In genomic region chr11:6099577-6099976, GRCh38 we compare ENCODE assay signal across 27 cellular contexts. TPM values are rescaled to one million over a fixed set of nuclear protein-coding genes. Genes with fewer than 3 reads are reported as not detected.
"Had no signal": no experiment of that assay in that cellular context is flagged by ENCODE, and none has a peak within 500 bp of the region (broad histone marks: within the 10 kb centered on the region; RNA-seq: fewer than 3 reads in every experiment).

No MANE protein-coding gene starts in this region.

- H3K4me1 ChIP-seq: esophagus squamous epithelium, gastrocnemius medialis, pancreas, psoas muscle, stomach, suprapubic skin, tibial nerve had no signal

- H3K36me3 Mint-ChIP-seq: activated CD4-positive, alpha-beta memory T cell treated with anti-CD3 and anti-CD28 coated beads for 36 hours; activated naive CD8-positive, alpha-beta T cell treated with anti-CD3 and anti-CD28 coated beads, Interleukin-2, amount 10 ng/mL, durations not matched to agents 7 days and 5 days; memory B cell had no signal

- H3K4me3 ChIP-seq: coronary artery, esophagus squamous epithelium, gastrocnemius medialis, pancreas, psoas muscle, stomach, suprapubic skin, tibial nerve had no signal

- DNase-seq: activated CD4-positive, alpha-beta memory T cell treated with anti-CD3 and anti-CD28 coated beads for 36 hours; activated CD4-positive, alpha-beta T cell treated with anti-CD3 and anti-CD28 coated beads for 4 hours; activated CD4-positive, CD25-positive, alpha-beta regulatory T cell; activated naive CD4-positive, alpha-beta T cell treated with anti-CD3 and anti-CD28 coated beads for 36 hours; activated naive CD8-positive, alpha-beta T cell treated with anti-CD3 and anti-CD28 coated beads, Interleukin-2, amount 10 ng/mL, durations not matched to agents 7 days and 5 days; activated T-cell treated with anti-CD3 and anti-CD28 coated beads, Interleukin-2, amount 50 U/mL, for 48 hours; amniotic stem cell; cerebellar nuclear complex; esophagus squamous epithelium; gastrocnemius medialis; hippocampal formation; left colon; pancreas; psoas muscle; right cardiac atrium; stimulated activated CD4-positive, alpha-beta T cell treated with anti-CD3 and anti-CD28 coated beads, Interleukin-4, amount 100 ng/mL, for 4 hours; stomach had no signal

- H3K27ac Mint-ChIP-seq: activated CD4-positive, alpha-beta memory T cell treated with anti-CD3 and anti-CD28 coated beads for 36 hours; activated naive CD4-positive, alpha-beta T cell treated with anti-CD3 and anti-CD28 coated beads for 36 hours; activated naive CD8-positive, alpha-beta T cell treated with anti-CD3 and anti-CD28 coated beads, Interleukin-2, amount 10 ng/mL, durations not matched to agents 7 days and 5 days; memory B cell; nephron had no signal

- ATAC-seq: gastrocnemius medialis, left colon, pancreas, psoas muscle, right cardiac atrium had no signal

- H3K36me3 ChIP-seq: esophagus squamous epithelium, gastrocnemius medialis, pancreas, stomach, suprapubic skin, tibial nerve had no signal

- H3K9me3 Mint-ChIP-seq: activated CD4-positive, alpha-beta memory T cell treated with anti-CD3 and anti-CD28 coated beads for 36 hours; activated naive CD4-positive, alpha-beta T cell treated with anti-CD3 and anti-CD28 coated beads for 36 hours; activated naive CD8-positive, alpha-beta T cell treated with anti-CD3 and anti-CD28 coated beads, Interleukin-2, amount 10 ng/mL, durations not matched to agents 7 days and 5 days; memory B cell; nephron had no signal

- H3K4me1 Mint-ChIP-seq: memory B cell, nephron had no signal

- H3K27ac ChIP-seq: coronary artery, esophagus squamous epithelium, gastrocnemius medialis, pancreas, psoas muscle, stomach, suprapubic skin, tibial nerve had no signal

- H3K27me3 ChIP-seq: esophagus squamous epithelium, gastrocnemius medialis, pancreas, stomach, suprapubic skin, tibial nerve had no signal

- H3K4me3 Mint-ChIP-seq: activated CD4-positive, alpha-beta memory T cell treated with anti-CD3 and anti-CD28 coated beads for 36 hours; activated naive CD4-positive, alpha-beta T cell treated with anti-CD3 and anti-CD28 coated beads for 36 hours; activated naive CD8-positive, alpha-beta T cell treated with anti-CD3 and anti-CD28 coated beads, Interleukin-2, amount 10 ng/mL, durations not matched to agents 7 days and 5 days; memory B cell; nephron had no signal

- H3K9me3 ChIP-seq: esophagus squamous epithelium, gastrocnemius medialis, pancreas, psoas muscle, stomach, suprapubic skin, tibial nerve had no signal

RNA-seq across cellular contexts. Expression of gene OR56B4, which starts 7.9 kb away (rescaled TPM):
- total RNA-seq: activated CD4-positive, alpha-beta memory T cell treated with anti-CD3 and anti-CD28 coated beads for 36 hours; activated naive CD4-positive, alpha-beta T cell treated with anti-CD3 and anti-CD28 coated beads for 36 hours; activated naive CD8-positive, alpha-beta T cell treated with anti-CD3 and anti-CD28 coated beads, Interleukin-2, amount 10 ng/mL, durations not matched to agents 7 days and 5 days; bronchial epithelial cell; esophagus squamous epithelium; gastrocnemius medialis; left colon; lower leg skin; mononuclear cell; myocyte; pancreas; psoas muscle; right cardiac atrium; stomach; suprapubic skin; tibial nerve had no signal
- polyA plus RNA-seq: keratinocyte, pancreas, psoas muscle, right cardiac atrium had no signal
